1 cellular context compared by ENCODE assay signal in genomic region chr9:34558911-34559615, GRCh38.
TF ChIP-seq lines count a peak whose summit lies in the region.

No MANE protein-coding gene starts in this region.

TF ChIP-seq in HepG2, 621 proteins besides CTCF, POLR2A, EP300 and RAD21:
- TF ChIP-seq GPBP1L1 (CRISPR knock-in tag; IDR thresholded peaks at IDR 0.05) (no peak), SRSF1 (optimal IDR thresholded peaks at IDR 0.05; ENCODE audit: low read depth, low read length) (no peak), TEF (CRISPR knock-in tag; IDR thresholded peaks at IDR 0.05) (no peak), MZF1 (CRISPR knock-in tag; IDR thresholded peaks at IDR 0.05; ENCODE audit: borderline replicate concordance) (no peak), ZNF768 (CRISPR knock-in tag; IDR thresholded peaks at IDR 0.05) (no peak), KDM4B (CRISPR knock-in tag; IDR thresholded peaks at IDR 0.05) (no peak), ZNF446 (CRISPR knock-in tag; IDR thresholded peaks at IDR 0.05) (no peak), CHD4 (IDR thresholded peaks at IDR 0.05; ENCODE audit: borderline replicate concordance, low read length) (no peak), NCOA1 (CRISPR knock-in tag; IDR thresholded peaks at IDR 0.05) (no peak), SIN3A (IDR thresholded peaks at IDR 0.05; ENCODE audit: borderline replicate concordance, low read depth, low read length) (no peak), ZNF367 (CRISPR knock-in tag; IDR thresholded peaks at IDR 0.05; ENCODE audit: borderline replicate concordance) (no peak), ZNF382 (CRISPR knock-in tag; IDR thresholded peaks at IDR 0.05; ENCODE audit: borderline replicate concordance) (no peak), ZNF800 (CRISPR knock-in tag; IDR thresholded peaks at IDR 0.05) (no peak), SIX4 (CRISPR knock-in tag; IDR thresholded peaks at IDR 0.05) (no peak), ZNF280D (CRISPR knock-in tag; IDR thresholded peaks at IDR 0.05) (no peak), KDM5A (IDR thresholded peaks at IDR 0.05; ENCODE audit: borderline replicate concordance, low read length) (no peak), TRAFD1 (CRISPR knock-in tag; IDR thresholded peaks at IDR 0.05; ENCODE audit: borderline replicate concordance) (no peak)
